Comparison of ENCODE assay signal across 27 cellular contexts in genomic region chr17:11668633-11669032, GRCh38.
"Had no signal": no experiment of that assay in that cellular context is flagged by ENCODE, and none has a peak within 500 bp of the region (broad histone marks: within the 10 kb centered on the region; RNA-seq: fewer than 3 reads in every experiment).

No MANE protein-coding gene starts in this region.

- H3K9me3 Mint-ChIP-seq: activated B cell treated with CpG ODN at 0.5 μM for 24 hours; activated naive CD8-positive, alpha-beta T cell treated with anti-CD3 and anti-CD28 coated beads for 36 hours; activated T-cell treated with anti-CD3 and anti-CD28 coated beads, Interleukin-2, amount 50 U/mL, for 4 hours had no signal

- DNase-seq: activated B cell treated with CpG ODN at 0.5 μM for 24 hours; activated CD4-positive, alpha-beta T cell treated with anti-CD3 and anti-CD28 coated beads for 36 hours; activated CD4-positive, alpha-beta T cell treated with anti-CD3 and anti-CD28 coated beads, Interleukin-2, amount 50 U/mL, for 4 hours; activated CD8-positive, alpha-beta memory T cell treated with anti-CD3 and anti-CD28 coated beads, Interleukin-2, amount 50 U/mL, for 48 hours; activated naive CD4-positive, alpha-beta T cell; activated naive CD8-positive, alpha-beta T cell treated with anti-CD3 and anti-CD28 coated beads for 36 hours; activated T-cell treated with anti-CD3 and anti-CD28 coated beads, Interleukin-2, amount 50 U/mL, for 4 hours; central memory CD4-positive, alpha-beta T cell; effector memory CD4-positive, alpha-beta T cell; gastrocnemius medialis; head of caudate nucleus; hypothalamus; left ventricle myocardium superior; mammary epithelial cell; midbrain; natural killer cell; ovary; stimulated activated CD4-positive, alpha-beta T cell treated with anti-CD3 and anti-CD28 coated beads, Interleukin-2, amount 100 ng/mL, for 48 hours; stimulated activated CD8-positive, alpha-beta memory T cell treated with anti-CD3 and anti-CD28 coated beads, Interleukin-4, amount 100 ng/mL, for 48 hours; stimulated activated naive B cell treated with anti-CD40 and anti-IgM and Interleukin-4, amounts not matched to agents 10 μg/mL and 1 μg/mL and 100 μg/mL, for 72 hours; T1000; testis; upper lobe of left lung had no signal

- H3K4me1 ChIP-seq: gastrocnemius medialis, prostate gland, testis, upper lobe of left lung had no signal

- H3K4me3 ChIP-seq: gastrocnemius medialis, ovary, prostate gland, testis, upper lobe of left lung had no signal

- H3K36me3 Mint-ChIP-seq: activated naive CD8-positive, alpha-beta T cell treated with anti-CD3 and anti-CD28 coated beads for 36 hours; stimulated activated naive B cell treated with anti-CD40 and anti-IgM and Interleukin-4, amounts not matched to agents 10 μg/mL and 1 μg/mL and 100 μg/mL, for 72 hours had no signal

- ATAC-seq: activated CD4-positive, alpha-beta T cell treated with anti-CD3 and anti-CD28 coated beads for 36 hours; activated T-cell treated with anti-CD3 and anti-CD28 coated beads, Interleukin-2, amount 50 U/mL, for 4 hours; esophagus mucosa; gastrocnemius medialis; left ventricle myocardium superior; natural killer cell; stimulated activated naive B cell treated with anti-CD40 and anti-IgM and Interleukin-4, amounts not matched to agents 10 μg/mL and 1 μg/mL and 100 μg/mL, for 72 hours had no signal

- H3K27ac Mint-ChIP-seq: activated B cell treated with CpG ODN at 0.5 μM for 24 hours; activated CD4-positive, alpha-beta T cell treated with anti-CD3 and anti-CD28 coated beads for 36 hours; activated naive CD8-positive, alpha-beta T cell treated with anti-CD3 and anti-CD28 coated beads for 36 hours; activated T-helper 2 cell treated with anti-CD3 and anti-CD28 coated beads, Interferon-gamma antibody, Interleukin-2, Interleukin-4, amounts not matched to agents 10 μg/mL and 5 μg/mL and 100 μg/mL, durations not matched to agents 14 hours and 24 hours and 36 hours; natural killer cell; stimulated activated naive B cell treated with anti-CD40 and anti-IgM and Interleukin-4, amounts not matched to agents 10 μg/mL and 1 μg/mL and 100 μg/mL, for 72 hours; T-helper 1 cell treated with Interleukin-12 subunit alpha and Interleukin-12 subunit beta and Interleukin-4 antibody, amounts not matched to agents 30 μg/mL and 1 μg/mL, for 36 hours had no signal

- H3K27me3 ChIP-seq: gastrocnemius medialis, ovary, testis, upper lobe of left lung had no signal

- H3K27me3 Mint-ChIP-seq: activated B cell treated with CpG ODN at 0.5 μM for 24 hours; activated CD4-positive, alpha-beta T cell treated with anti-CD3 and anti-CD28 coated beads for 36 hours; activated naive CD8-positive, alpha-beta T cell treated with anti-CD3 and anti-CD28 coated beads for 36 hours; stimulated activated naive B cell treated with anti-CD40 and anti-IgM and Interleukin-4, amounts not matched to agents 10 μg/mL and 1 μg/mL and 100 μg/mL, for 72 hours had no signal

- H3K27ac ChIP-seq: gastrocnemius medialis, ovary, prostate gland, testis, upper lobe of left lung had no signal

- H3K4me3 Mint-ChIP-seq: activated B cell treated with CpG ODN at 0.5 μM for 24 hours; activated CD4-positive, alpha-beta T cell treated with anti-CD3 and anti-CD28 coated beads for 36 hours; activated naive CD8-positive, alpha-beta T cell treated with anti-CD3 and anti-CD28 coated beads for 36 hours; activated T-cell treated with anti-CD3 and anti-CD28 coated beads, Interleukin-2, amount 50 U/mL, for 4 hours; natural killer cell; stimulated activated naive B cell treated with anti-CD40 and anti-IgM and Interleukin-4, amounts not matched to agents 10 μg/mL and 1 μg/mL and 100 μg/mL, for 72 hours; T-helper 1 cell treated with Interleukin-12 subunit alpha and Interleukin-12 subunit beta and Interleukin-4 antibody, amounts not matched to agents 30 μg/mL and 1 μg/mL, for 36 hours had no signal

- H3K4me1 Mint-ChIP-seq: activated B cell treated with CpG ODN at 0.5 μM for 24 hours; activated CD4-positive, alpha-beta T cell treated with anti-CD3 and anti-CD28 coated beads for 36 hours; activated naive CD8-positive, alpha-beta T cell treated with anti-CD3 and anti-CD28 coated beads for 36 hours; natural killer cell; stimulated activated naive B cell treated with anti-CD40 and anti-IgM and Interleukin-4, amounts not matched to agents 10 μg/mL and 1 μg/mL and 100 μg/mL, for 72 hours had no signal

- H3K9me3 ChIP-seq: gastrocnemius medialis, ovary, prostate gland, testis, upper lobe of left lung had no signal

- H3K36me3 ChIP-seq: gastrocnemius medialis, ovary, prostate gland, upper lobe of left lung had no signal
